6 cellular contexts compared by ENCODE assay signal in the genomic region with DNA sequence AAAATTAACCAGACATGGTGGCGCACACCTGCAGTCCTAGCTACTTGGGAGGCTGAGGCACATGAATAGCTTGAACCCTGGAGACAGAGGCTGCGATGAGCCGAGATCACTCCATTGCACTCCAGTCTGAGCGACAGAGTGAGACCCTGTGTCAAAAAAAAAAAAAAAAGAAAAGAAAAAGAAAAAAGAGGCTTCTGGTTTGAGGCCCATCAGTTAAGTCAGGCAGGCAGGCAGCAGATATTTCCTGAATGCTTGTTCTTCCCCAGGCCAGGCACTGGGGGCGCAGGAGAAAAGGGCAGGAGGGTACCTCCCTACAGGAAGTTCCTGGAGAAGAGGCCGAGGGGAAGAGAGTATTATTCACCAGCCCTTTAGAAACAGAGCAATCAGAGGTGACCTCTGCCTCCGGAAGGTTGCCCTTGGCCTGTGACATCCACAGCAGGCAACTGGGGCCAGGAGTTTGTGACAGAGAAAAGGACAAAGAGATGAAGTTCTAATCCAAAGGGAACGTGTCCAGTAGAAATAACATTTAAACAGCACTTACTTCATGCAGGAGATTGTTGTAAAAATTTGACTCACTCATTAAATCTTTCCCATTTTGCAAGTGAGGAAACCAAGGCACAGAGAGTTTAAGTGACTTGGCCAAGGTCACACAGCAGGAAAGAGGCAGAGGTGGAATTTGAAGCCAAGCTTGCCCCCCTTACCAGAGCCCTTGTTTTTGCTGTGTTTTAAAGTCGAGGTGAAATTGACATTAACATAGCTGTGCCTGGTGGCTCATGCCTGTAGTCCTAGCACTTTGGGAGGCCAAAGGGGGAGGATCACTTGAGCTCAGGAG. TPM values are rescaled to one million over a fixed set of nuclear protein-coding genes. Genes with fewer than 3 reads are reported as not detected.
DNase-seq lines count a peak whose midpoint lies in the region; ATAC-seq and TF ChIP-seq lines count a peak whose summit lies in the region.

No MANE protein-coding gene starts in this region.

- no peak for ATAC-seq in HG02840 (IDR thresholded peaks at IDR 0.05; ENCODE audit: low FRiP score, unreplicated experiment)

- intact Hi-C loops in esophagus squamous epithelium (cut with DNase I): no loop called here

- H3K4me1 ChIP-seq in esophagus squamous epithelium: peaks cover 0 to 6% (median 0%) of the 10 kb centered on the region in 3 donors

- no peaks in the 10 kb centered on the region for H3K36me3 ChIP-seq in esophagus squamous epithelium

- DNase-seq in GDM1 (lab: John Stamatoyannopoulos, UW) (peak; percentile 68), NCI-H82 treated with DMSO at 0.1 percent for 48 hours (lab: John Stamatoyannopoulos, UW; ENCODE audit: unreplicated experiment) (peak; percentile 29), esophagus squamous epithelium (lab: John Stamatoyannopoulos, UW) (no peak), type B pancreatic cell (ENCODE audit: extremely low spot score, unreplicated experiment) (no peak), T-helper 1 cell (no peak)

- peak overlapping the region in 2 of 4 donors; percentile 3 to 39 for H3K27ac ChIP-seq in esophagus squamous epithelium

- H3K27me3 ChIP-seq in esophagus squamous epithelium: peaks cover 0 to 9% (median 0%) of the 10 kb centered on the region in 4 donors

- peaks cover 7% of the 10 kb centered on the region for H3K27me3 Mint-ChIP-seq in type B pancreatic cell

- TF ChIP-seq CTCF in esophagus squamous epithelium (IDR thresholded peaks at IDR 0.05): peak in 4 of 6 experiments; percentile 18 to 37 (median 34)
- peak; percentile 74 for TF ChIP-seq CTCF in type B pancreatic cell (conservative IDR thresholded peaks at IDR 0.05)

- no peak overlapping the region for H3K4me3 Mint-ChIP-seq in type B pancreatic cell

- H3K9me3 ChIP-seq in esophagus squamous epithelium: no peaks in the 10 kb centered on the region

- H3K36me3 Mint-ChIP-seq in type B pancreatic cell: no peaks in the 10 kb centered on the region

- no peak overlapping the region for H3K4me3 ChIP-seq in esophagus squamous epithelium

- WGBS in esophagus squamous epithelium, 2 donors: 57 to 61% methylated on average over 8 to 9 of the region's 9 CpGs

- no peak for TF ChIP-seq POLR2A in esophagus squamous epithelium (IDR thresholded peaks at IDR 0.05)

- peak overlapping the region; percentile 53 for H3K27ac Mint-ChIP-seq in type B pancreatic cell

- no peaks in the 10 kb centered on the region for H3K9me3 Mint-ChIP-seq in type B pancreatic cell

- peaks cover 11% of the 10 kb centered on the region for H3K4me1 Mint-ChIP-seq in type B pancreatic cell (ENCODE audit: unreplicated experiment)

RNA-seq across cellular contexts. Expression of a gene that starts 4.3 kb away (rescaled TPM):
- total RNA-seq in esophagus squamous epithelium: not detected
- not detected in 2 replicates for total RNA-seq in type B pancreatic cell (ENCODE audit: low replicate concordance)

RNA-seq across cellular contexts. Expression of a gene that starts 7.9 kb away (rescaled TPM):
- total RNA-seq in esophagus squamous epithelium: 1 to 10 TPM in 3 of 4 donors, under 1 TPM in 1; 0.83 to 4.9 (median 2.1) TPM
- total RNA-seq in type B pancreatic cell (ENCODE audit: low replicate concordance): 0.95 and 2.8 TPM in 2 replicates

RNA-seq across cellular contexts. Expression of a gene that starts 17.5 kb away (rescaled TPM):
- total RNA-seq in esophagus squamous epithelium (1 to 10 TPM; 1.8 to 7.5 (median 3.9) TPM), type B pancreatic cell (ENCODE audit: low replicate concordance) (19.3 and 21.8 TPM in 2 replicates)

RNA-seq across cellular contexts. Expression of a gene that starts 38.3 kb away (rescaled TPM):
- total RNA-seq in esophagus squamous epithelium: not detected
- total RNA-seq in type B pancreatic cell (ENCODE audit: low replicate concordance): 0.83 and 8.1 TPM in 2 replicates

RNA-seq across cellular contexts. Expression of a gene that starts 49.0 kb away (rescaled TPM):
- total RNA-seq in esophagus squamous epithelium (1 to 10 TPM; 2.0 to 8.9 (median 4.0) TPM), type B pancreatic cell (ENCODE audit: low replicate concordance) (3.1 and 3.6 TPM in 2 replicates)

Comparison
In these comparisons a context has a peak if more than half of its experiments do, and no peak if none do; other contexts are left out.
1. DNase-seq: peak in GDM1 (single experiment) and NCI-H82 treated with DMSO at 0.1 percent for 48 hours (single experiment); none in esophagus squamous epithelium (single experiment), type B pancreatic cell (single experiment) and T-helper 1 cell (0 of 5).